ENCODE assay signal across 21 cellular contexts in genomic region chrX:154211499-154211898, GRCh38. TPM values are rescaled to one million over a fixed set of nuclear protein-coding genes. Genes with fewer than 3 reads are reported as not detected.
"Had no signal": no experiment of that assay in that cellular context is flagged by ENCODE, and none has a peak within 500 bp of the region (broad histone marks: within the 10 kb centered on the region; RNA-seq: fewer than 3 reads in every experiment).

No MANE protein-coding gene starts in this region.

RNA-seq across cellular contexts. Expression of gene OPN1MW2, which starts 8.1 kb away (rescaled TPM):
- total RNA-seq: activated naive CD4-positive, alpha-beta T cell treated with anti-CD3 and anti-CD28 coated beads for 36 hours; activated naive CD4-positive, alpha-beta T cell treated with anti-CD3 and anti-CD28 coated beads, Interleukin-2, amount 50 U/mL, for 72 hours; activated naive CD8-positive, alpha-beta T cell treated with anti-CD3 and anti-CD28 coated beads for 36 hours; activated naive CD8-positive, alpha-beta T cell treated with anti-CD3 and anti-CD28 coated beads, Interleukin-2, amount 10 ng/mL, durations not matched to agents 7 days and 5 days; activated T-cell treated with anti-CD3 and anti-CD28 coated beads, Interleukin-2, amount 50 U/mL, for 4 hours; activated T-cell treated with anti-CD3 and anti-CD28 coated beads, Interleukin-2, amount 50 U/mL, for 72 hours; activated T-helper 1 cell treated with anti-CD3 and anti-CD28 coated beads, Interleukin-12 subunit alpha, Interleukin-12 subunit beta, Interleukin-2, Interleukin-4 antibody, amounts not matched to agents 30 ng/mL and 10 ng/mL and 1 ng/mL, durations not matched to agents 14 hours and 24 hours and 36 hours; activated T-helper 17 cell treated with anti-CD3 and anti-CD28 coated beads, Interleukin-2, amount 50 U/mL, for 72 hours; activated T-helper 2 cell treated with anti-CD3 and anti-CD28 coated beads, Interferon-gamma antibody, Interleukin-2, Interleukin-4, amounts not matched to agents 10 μg/mL and 5 μg/mL and 100 μg/mL, durations not matched to agents 14 hours and 24 hours and 36 hours; adrenal gland; aorta; ascending aorta; astrocyte; body of pancreas; breast epithelium; bronchial epithelial cell; cardiac muscle cell; cardiac septum; cerebellum; chondrocyte had no signal
- polyA plus RNA-seq: adipose tissue, adrenal gland, aorta, cardiac muscle cell had no signal

RNA-seq across cellular contexts. Expression of gene OPN1MW, which starts 29.1 kb away (rescaled TPM):
- total RNA-seq: activated naive CD4-positive, alpha-beta T cell treated with anti-CD3 and anti-CD28 coated beads for 36 hours; activated naive CD4-positive, alpha-beta T cell treated with anti-CD3 and anti-CD28 coated beads, Interleukin-2, amount 50 U/mL, for 72 hours; activated naive CD8-positive, alpha-beta T cell treated with anti-CD3 and anti-CD28 coated beads for 36 hours; activated naive CD8-positive, alpha-beta T cell treated with anti-CD3 and anti-CD28 coated beads, Interleukin-2, amount 10 ng/mL, durations not matched to agents 7 days and 5 days; activated T-cell treated with anti-CD3 and anti-CD28 coated beads, Interleukin-2, amount 50 U/mL, for 4 hours; activated T-cell treated with anti-CD3 and anti-CD28 coated beads, Interleukin-2, amount 50 U/mL, for 72 hours; activated T-helper 1 cell treated with anti-CD3 and anti-CD28 coated beads, Interleukin-12 subunit alpha, Interleukin-12 subunit beta, Interleukin-2, Interleukin-4 antibody, amounts not matched to agents 30 ng/mL and 10 ng/mL and 1 ng/mL, durations not matched to agents 14 hours and 24 hours and 36 hours; activated T-helper 17 cell treated with anti-CD3 and anti-CD28 coated beads, Interleukin-2, amount 50 U/mL, for 72 hours; activated T-helper 2 cell treated with anti-CD3 and anti-CD28 coated beads, Interferon-gamma antibody, Interleukin-2, Interleukin-4, amounts not matched to agents 10 μg/mL and 5 μg/mL and 100 μg/mL, durations not matched to agents 14 hours and 24 hours and 36 hours; adrenal gland; aorta; ascending aorta; astrocyte; body of pancreas; breast epithelium; bronchial epithelial cell; cardiac muscle cell; cardiac septum; cerebellum; chondrocyte had no signal
- polyA plus RNA-seq: adipose tissue, adrenal gland, aorta, cardiac muscle cell had no signal

RNA-seq across cellular contexts. Expression of gene OPN1MW3, which starts 45.9 kb away (rescaled TPM):
- total RNA-seq: activated naive CD4-positive, alpha-beta T cell treated with anti-CD3 and anti-CD28 coated beads for 36 hours; activated naive CD4-positive, alpha-beta T cell treated with anti-CD3 and anti-CD28 coated beads, Interleukin-2, amount 50 U/mL, for 72 hours; activated naive CD8-positive, alpha-beta T cell treated with anti-CD3 and anti-CD28 coated beads for 36 hours; activated naive CD8-positive, alpha-beta T cell treated with anti-CD3 and anti-CD28 coated beads, Interleukin-2, amount 10 ng/mL, durations not matched to agents 7 days and 5 days; activated T-cell treated with anti-CD3 and anti-CD28 coated beads, Interleukin-2, amount 50 U/mL, for 4 hours; activated T-cell treated with anti-CD3 and anti-CD28 coated beads, Interleukin-2, amount 50 U/mL, for 72 hours; activated T-helper 1 cell treated with anti-CD3 and anti-CD28 coated beads, Interleukin-12 subunit alpha, Interleukin-12 subunit beta, Interleukin-2, Interleukin-4 antibody, amounts not matched to agents 30 ng/mL and 10 ng/mL and 1 ng/mL, durations not matched to agents 14 hours and 24 hours and 36 hours; activated T-helper 17 cell treated with anti-CD3 and anti-CD28 coated beads, Interleukin-2, amount 50 U/mL, for 72 hours; activated T-helper 2 cell treated with anti-CD3 and anti-CD28 coated beads, Interferon-gamma antibody, Interleukin-2, Interleukin-4, amounts not matched to agents 10 μg/mL and 5 μg/mL and 100 μg/mL, durations not matched to agents 14 hours and 24 hours and 36 hours; adrenal gland; aorta; ascending aorta; astrocyte; body of pancreas; breast epithelium; bronchial epithelial cell; cardiac muscle cell; cardiac septum; cerebellum; chondrocyte had no signal
- polyA plus RNA-seq: adipose tissue, adrenal gland, aorta, cardiac muscle cell had no signal
